In the genomic region with DNA sequence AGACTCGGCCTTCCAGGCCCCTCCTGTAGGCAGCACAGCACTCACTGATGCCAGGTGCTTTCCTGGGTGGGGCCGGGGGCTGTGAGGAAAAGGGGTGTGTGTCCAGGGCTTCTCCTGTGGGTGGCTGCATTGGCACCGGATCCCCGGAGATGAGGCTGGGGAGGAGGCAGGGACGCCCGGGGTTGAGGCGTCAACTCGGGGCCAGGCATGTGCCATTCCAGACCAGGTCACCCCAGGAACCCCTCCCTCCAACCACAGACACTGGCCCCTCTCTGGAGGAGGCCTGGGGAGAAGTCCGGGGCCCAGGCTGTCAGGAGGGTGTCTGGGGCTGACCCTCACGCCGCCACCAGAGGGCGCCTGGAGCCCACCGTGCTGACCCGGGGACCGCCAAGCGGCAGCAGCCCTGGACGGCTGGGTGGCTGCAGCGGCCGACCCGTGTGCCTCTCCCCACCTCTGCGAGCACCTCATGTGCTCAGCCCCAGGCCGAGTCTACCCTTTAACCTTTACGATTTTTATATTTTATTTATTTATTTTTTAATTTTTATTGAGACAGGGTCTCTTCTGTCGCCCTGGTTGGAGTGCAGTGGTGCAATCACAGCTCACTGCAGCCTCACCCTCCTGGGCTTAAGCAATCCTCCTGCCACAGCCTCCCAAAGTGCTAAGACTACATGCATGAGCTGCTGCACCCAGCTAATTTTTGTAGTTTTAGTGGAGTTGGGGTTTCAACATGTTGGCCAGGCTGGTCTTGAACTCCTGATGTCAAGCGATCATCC, we compare ENCODE assay signal across 8 cellular contexts. TPM values are rescaled to one million over a fixed set of nuclear protein-coding genes. Genes with fewer than 3 reads are reported as not detected.
A peak's percentile ranks its signal among the peaks of the same experiment; 100 is the strongest.
DNase-seq lines count a peak whose midpoint lies in the region; ATAC-seq and TF ChIP-seq lines count a peak whose summit lies in the region.

No MANE protein-coding gene starts in this region.

- TF ChIP-seq CTCF in AG09319 (IDR thresholded peaks at IDR 0.05; ENCODE audit: low read depth, low read length) (peak; percentile 88), OCI-LY3 (IDR thresholded peaks at IDR 0.05; ENCODE audit: low read depth, low read length) (peak; percentile 79)

- H3K9ac ChIP-seq in OCI-LY3 (ENCODE audit: low read length) = no peak overlapping the region

- H3K36me3 Mint-ChIP-seq in naive thymus-derived CD4-positive, alpha-beta T cell = no peaks in the 10 kb centered on the region

- H3K9me3 ChIP-seq in OCI-LY3 (ENCODE audit: insufficient read depth, low read length) = no peaks in the 10 kb centered on the region
- no peaks in the 10 kb centered on the region for H3K9me3 ChIP-seq in naive thymus-derived CD4-positive, alpha-beta T cell (ENCODE audit: control insufficient read depth in 2 of 3, low read length in 3 of 3)

- CTCF ChIA-PET in naive thymus-derived CD4-positive, alpha-beta T cell (lab: Charles Lee) = interaction anchor here (0.6 to 2.4 kb wide), 17 partner anchors 9 to 344 kb away, joined by 3 to 24 read pairs (median 6); a partner anchor contains a TSS

- peaks cover 0 to 4% (median 4%) of the 10 kb centered on the region in 7 donors for H3K4me1 Mint-ChIP-seq in naive thymus-derived CD4-positive, alpha-beta T cell

- DNase-seq in AG09319 (ENCODE audit: extremely low read depth, low read depth) = no peak
- DNase-seq in activated T-cell treated with anti-CD3 and anti-CD28 coated beads for 48 hours (ENCODE audit: low read depth) = peak; percentile 77
- DNase-seq in epithelial cell of prostate (ENCODE audit: low read depth, low spot score) = no peak
- peak; percentile 54 to 86 (median 72) for DNase-seq in naive thymus-derived CD4-positive, alpha-beta T cell
- DNase-seq in stimulated activated naive CD8-positive, alpha-beta T cell treated with anti-CD3 and anti-CD28 coated beads, Interleukin-15, Interleukin-2, amounts not matched to agents 100 U/mL and 50 U/mL, for 24 hours = peak; percentile 90

- no peaks in the 10 kb centered on the region for H3K79me2 ChIP-seq in OCI-LY3 (ENCODE audit: low read length)

- POLR2A ChIA-PET in naive thymus-derived CD4-positive, alpha-beta T cell (lab: Charles Lee) = interaction anchor here (1.1 to 1.8 kb wide), 4 partner anchors 16 to 34 kb away, joined by 3 to 7 read pairs (median 3); a partner anchor contains a TSS

- H3K27ac Mint-ChIP-seq in naive thymus-derived CD4-positive, alpha-beta T cell = no peak overlapping the region

- no peaks in the 10 kb centered on the region; the same call in 1 of the 2 replicates for H3K4me1 ChIP-seq in OCI-LY3 (ENCODE audit: low read length)
- no peaks in the 10 kb centered on the region for H3K4me1 ChIP-seq in naive thymus-derived CD4-positive, alpha-beta T cell (ENCODE audit: control insufficient read depth in 2 of 2, insufficient read depth in 2 of 2, low read length in 2 of 2)

- no peak overlapping the region for H3K4me3 Mint-ChIP-seq in naive thymus-derived CD4-positive, alpha-beta T cell

- ATAC-seq in GM18907 (IDR thresholded peaks at IDR 0.05; ENCODE audit: unreplicated experiment) = peak; percentile 46
- peak; percentile 71 for ATAC-seq in naive thymus-derived CD4-positive, alpha-beta T cell
- peak; percentile 66 for ATAC-seq in stimulated activated naive CD8-positive, alpha-beta T cell treated with anti-CD3 and anti-CD28 coated beads, Interleukin-15, Interleukin-2, amounts not matched to agents 100 U/mL and 50 U/mL, for 24 hours
- ATAC-seq in GM21619 (IDR thresholded peaks at IDR 0.05; ENCODE audit: unreplicated experiment) = no peak

- peaks cover 18% of the 10 kb centered on the region for H3K27me3 ChIP-seq in OCI-LY3 (ENCODE audit: low read depth, low read length)
- H3K27me3 ChIP-seq in naive thymus-derived CD4-positive, alpha-beta T cell (ENCODE audit: control insufficient read depth in 2 of 2, insufficient read depth in 2 of 2, low read length in 2 of 2) = peaks cover 4 to 7% of the 10 kb centered on the region in 2 donors

- H3K27ac ChIP-seq in OCI-LY3 (ENCODE audit: low read length) (no peak overlapping the region), epithelial cell of prostate (peak overlapping the region; percentile 60)
- H3K27ac ChIP-seq in naive thymus-derived CD4-positive, alpha-beta T cell (ENCODE audit: low read depth, low read length) = no peak overlapping the region

- H3K36me3 ChIP-seq in OCI-LY3 (replicated peaks; ENCODE audit: low read depth, low read length) = no peaks in the 10 kb centered on the region
- H3K36me3 ChIP-seq in naive thymus-derived CD4-positive, alpha-beta T cell (ENCODE audit: control insufficient read depth in 2 of 3, insufficient read depth in 3 of 3, low read length in 3 of 3) = no peaks in the 10 kb centered on the region

- H4K20me1 ChIP-seq in OCI-LY3 (ENCODE audit: insufficient read depth, low read length) = no peaks in the 10 kb centered on the region

- peaks cover 13 to 44% (median 21%) of the 10 kb centered on the region in 5 donors for H3K27me3 Mint-ChIP-seq in naive thymus-derived CD4-positive, alpha-beta T cell

- intact Hi-C loops in naive thymus-derived CD4-positive, alpha-beta T cell (cut with micrococcal nuclease) = loop anchor here (1.0 to 10.0 kb wide), 7 partner anchors 22 to 392 kb away; a partner anchor contains a TSS

- no peak overlapping the region for H2AFZ ChIP-seq in OCI-LY3 (ENCODE audit: low read depth, low read length)

- 0 out of 2 replicates have a peak overlapping the region, but pooled peaks have one; percentile 3 for H3K4me2 ChIP-seq in OCI-LY3 (ENCODE audit: low read length)

- H3K9me3 Mint-ChIP-seq in naive thymus-derived CD4-positive, alpha-beta T cell = peaks cover 0 to 2% (median 0%) of the 10 kb centered on the region in 11 donors

- H3K4me3 ChIP-seq in OCI-LY3 (ENCODE audit: low read length) = no peak overlapping the region
- H3K4me3 ChIP-seq in naive thymus-derived CD4-positive, alpha-beta T cell (ENCODE audit: low read length) = no peak overlapping the region

RNA-seq across cellular contexts. Expression of a gene that starts 3.2 kb away (rescaled TPM):
- total RNA-seq in naive thymus-derived CD4-positive, alpha-beta T cell = 1 to 10 TPM; 4.8 to 5.1 (median 5.0) TPM
- 1 to 10 TPM; 3.7 to 4.5 TPM for polyA plus RNA-seq in naive thymus-derived CD4-positive, alpha-beta T cell

RNA-seq across cellular contexts. Expression of a gene that starts 6.1 kb away (rescaled TPM):
- 10 to 100 TPM; 13.2 to 45.4 (median 18.0) TPM for total RNA-seq in naive thymus-derived CD4-positive, alpha-beta T cell
- 10 to 100 TPM; 11.1 to 21.1 TPM for polyA plus RNA-seq in naive thymus-derived CD4-positive, alpha-beta T cell

RNA-seq across cellular contexts. Expression of a gene that starts 9.2 kb away (rescaled TPM):
- total RNA-seq in naive thymus-derived CD4-positive, alpha-beta T cell = 10 to 100 TPM; 11.9 to 20.7 (median 13.6) TPM
- polyA plus RNA-seq in naive thymus-derived CD4-positive, alpha-beta T cell = 10 to 100 TPM; 14.7 to 26.8 TPM

RNA-seq across cellular contexts. Expression of a gene that starts 14.5 kb away (rescaled TPM):
- 1 to 10 TPM; 2.6 to 4.4 (median 3.0) TPM for total RNA-seq in naive thymus-derived CD4-positive, alpha-beta T cell
- not detected for polyA plus RNA-seq in naive thymus-derived CD4-positive, alpha-beta T cell

RNA-seq across cellular contexts. Expression of a gene that starts 15.2 kb away (rescaled TPM):
- 10 to 100 TPM in 3 of 5 experiments, 1 to 10 TPM in 2; 5.5 to 14.6 (median 10.7) TPM for total RNA-seq in naive thymus-derived CD4-positive, alpha-beta T cell
- polyA plus RNA-seq in naive thymus-derived CD4-positive, alpha-beta T cell = 1 to 10 TPM in 1 of 2 donors, under 1 TPM in 1; 0.72 to 1.1 TPM

Comparison
In these comparisons a context has a peak if more than half of its experiments do, and no peak if none do; other contexts are left out.
1. DNase-seq: peak in activated T-cell treated with anti-CD3 and anti-CD28 coated beads for 48 hours (single experiment), naive thymus-derived CD4-positive, alpha-beta T cell (9 of 9) and stimulated activated naive CD8-positive, alpha-beta T cell treated with anti-CD3 and anti-CD28 coated beads, Interleukin-15, Interleukin-2, amounts not matched to agents 100 U/mL and 50 U/mL, for 24 hours (single experiment); none in AG09319 (single experiment) and epithelial cell of prostate (single experiment).